3 cellular contexts compared by ENCODE assay signal in the genomic region with DNA sequence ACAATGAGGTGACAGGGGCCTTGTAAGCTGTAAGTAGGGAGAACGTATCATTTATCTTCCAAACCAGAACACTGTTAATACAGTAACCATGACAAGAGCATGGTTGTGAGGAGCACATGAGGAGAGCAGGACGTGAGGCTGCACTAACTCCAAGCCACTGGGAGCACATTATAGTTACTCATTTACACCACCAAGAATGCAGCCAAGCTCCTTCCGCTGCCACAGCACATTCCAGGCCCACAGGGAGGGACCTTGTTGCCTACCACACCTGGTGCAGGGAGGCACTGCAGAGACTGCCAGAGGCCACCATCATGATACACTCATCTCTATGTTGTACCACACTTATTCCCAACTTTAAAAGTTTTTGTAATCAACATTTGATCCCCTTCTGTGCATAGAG.
A peak's percentile ranks its signal among the peaks of the same experiment; 100 is the strongest.
TF ChIP-seq lines count a peak whose summit lies in the region.

No MANE protein-coding gene starts in this region.

TF ChIP-seq in WTC11, 78 proteins besides CTCF, POLR2A, EP300 and RAD21:
- TF ChIP-seq TCF7 (CRISPR knock-in tag; IDR thresholded peaks at IDR 0.05; ENCODE audit: low read depth) = peak; percentile 26; the same call in 1 of the 2 replicates
- no peak for TF ChIP-seq AR (CRISPR knock-in tag; IDR thresholded peaks at IDR 0.05)
TF ChIP-seq in WTC11: peak in this region for 1.

TF ChIP-seq in endothelial cell of umbilical vein, 7 proteins besides CTCF, POLR2A, EP300 and RAD21:
- TF ChIP-seq POLR2AphosphoS5 (IDR thresholded peaks at IDR 0.05; ENCODE audit: insufficient read depth, low read depth, low read length) = no peak
- TF ChIP-seq GATA2 (IDR thresholded peaks at IDR 0.05; ENCODE audit: insufficient read depth, insufficient read length, low read depth, low read length) = no peak
- no peak for TF ChIP-seq MAX (IDR thresholded peaks at IDR 0.05; ENCODE audit: insufficient read depth, insufficient read length)
- no peak for TF ChIP-seq EZH2 (IDR thresholded peaks at IDR 0.05; ENCODE audit: borderline replicate concordance, low read depth, low read length, severe bottlenecking)
- no peak for TF ChIP-seq FOS (IDR thresholded peaks at IDR 0.05; ENCODE audit: borderline replicate concordance, insufficient read depth, low read length)
- TF ChIP-seq JUN (IDR thresholded peaks at IDR 0.05; ENCODE audit: borderline replicate concordance, insufficient read depth, insufficient read length, low read depth) = no peak
TF ChIP-seq in endothelial cell of umbilical vein: peak in this region for 0.

TF ChIP-seq in GM23338, 12 proteins besides CTCF, POLR2A, EP300 and RAD21:
- TF ChIP-seq JUNB (IDR thresholded peaks at IDR 0.05; ENCODE audit: unreplicated experiment) (no peak), POLR2AphosphoS5 (IDR thresholded peaks at IDR 0.05; ENCODE audit: low read depth) (no peak), ZNF114 (CRISPR knock-in tag; IDR thresholded peaks at IDR 0.05) (no peak), EZH2 (IDR thresholded peaks at IDR 0.05; ENCODE audit: low read depth, unreplicated experiment) (no peak), CREB1 (CRISPR knock-in tag; IDR thresholded peaks at IDR 0.05; ENCODE audit: low read depth) (no peak), ETS1 (IDR thresholded peaks at IDR 0.05) (no peak), ZNF331 (CRISPR knock-in tag; IDR thresholded peaks at IDR 0.05; ENCODE audit: low read depth) (no peak), EZH2phosphoT487 (IDR thresholded peaks at IDR 0.05; ENCODE audit: unreplicated experiment) (no peak), STAT1 (IDR thresholded peaks at IDR 0.05; ENCODE audit: unreplicated experiment) (no peak), NANOG (IDR thresholded peaks at IDR 0.05; ENCODE audit: borderline replicate concordance) (no peak)
- TF ChIP-seq, protein P1, sequence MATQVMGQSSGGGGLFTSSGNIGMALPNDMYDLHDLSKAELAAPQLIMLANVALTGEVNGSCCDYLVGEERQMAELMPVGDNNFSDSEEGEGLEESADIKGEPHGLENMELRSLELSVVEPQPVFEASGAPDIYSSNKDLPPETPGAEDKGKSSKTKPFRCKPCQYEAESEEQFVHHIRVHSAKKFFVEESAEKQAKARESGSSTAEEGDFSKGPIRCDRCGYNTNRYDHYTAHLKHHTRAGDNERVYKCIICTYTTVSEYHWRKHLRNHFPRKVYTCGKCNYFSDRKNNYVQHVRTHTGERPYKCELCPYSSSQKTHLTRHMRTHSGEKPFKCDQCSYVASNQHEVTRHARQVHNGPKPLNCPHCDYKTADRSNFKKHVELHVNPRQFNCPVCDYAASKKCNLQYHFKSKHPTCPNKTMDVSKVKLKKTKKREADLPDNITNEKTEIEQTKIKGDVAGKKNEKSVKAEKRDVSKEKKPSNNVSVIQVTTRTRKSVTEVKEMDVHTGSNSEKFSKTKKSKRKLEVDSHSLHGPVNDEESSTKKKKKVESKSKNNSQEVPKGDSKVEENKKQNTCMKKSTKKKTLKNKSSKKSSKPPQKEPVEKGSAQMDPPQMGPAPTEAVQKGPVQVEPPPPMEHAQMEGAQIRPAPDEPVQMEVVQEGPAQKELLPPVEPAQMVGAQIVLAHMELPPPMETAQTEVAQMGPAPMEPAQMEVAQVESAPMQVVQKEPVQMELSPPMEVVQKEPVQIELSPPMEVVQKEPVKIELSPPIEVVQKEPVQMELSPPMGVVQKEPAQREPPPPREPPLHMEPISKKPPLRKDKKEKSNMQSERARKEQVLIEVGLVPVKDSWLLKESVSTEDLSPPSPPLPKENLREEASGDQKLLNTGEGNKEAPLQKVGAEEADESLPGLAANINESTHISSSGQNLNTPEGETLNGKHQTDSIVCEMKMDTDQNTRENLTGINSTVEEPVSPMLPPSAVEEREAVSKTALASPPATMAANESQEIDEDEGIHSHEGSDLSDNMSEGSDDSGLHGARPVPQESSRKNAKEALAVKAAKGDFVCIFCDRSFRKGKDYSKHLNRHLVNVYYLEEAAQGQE (IDR thresholded peaks at IDR 0.05; ENCODE audit: unreplicated experiment) = no peak
- TF ChIP-seq, protein P2, sequence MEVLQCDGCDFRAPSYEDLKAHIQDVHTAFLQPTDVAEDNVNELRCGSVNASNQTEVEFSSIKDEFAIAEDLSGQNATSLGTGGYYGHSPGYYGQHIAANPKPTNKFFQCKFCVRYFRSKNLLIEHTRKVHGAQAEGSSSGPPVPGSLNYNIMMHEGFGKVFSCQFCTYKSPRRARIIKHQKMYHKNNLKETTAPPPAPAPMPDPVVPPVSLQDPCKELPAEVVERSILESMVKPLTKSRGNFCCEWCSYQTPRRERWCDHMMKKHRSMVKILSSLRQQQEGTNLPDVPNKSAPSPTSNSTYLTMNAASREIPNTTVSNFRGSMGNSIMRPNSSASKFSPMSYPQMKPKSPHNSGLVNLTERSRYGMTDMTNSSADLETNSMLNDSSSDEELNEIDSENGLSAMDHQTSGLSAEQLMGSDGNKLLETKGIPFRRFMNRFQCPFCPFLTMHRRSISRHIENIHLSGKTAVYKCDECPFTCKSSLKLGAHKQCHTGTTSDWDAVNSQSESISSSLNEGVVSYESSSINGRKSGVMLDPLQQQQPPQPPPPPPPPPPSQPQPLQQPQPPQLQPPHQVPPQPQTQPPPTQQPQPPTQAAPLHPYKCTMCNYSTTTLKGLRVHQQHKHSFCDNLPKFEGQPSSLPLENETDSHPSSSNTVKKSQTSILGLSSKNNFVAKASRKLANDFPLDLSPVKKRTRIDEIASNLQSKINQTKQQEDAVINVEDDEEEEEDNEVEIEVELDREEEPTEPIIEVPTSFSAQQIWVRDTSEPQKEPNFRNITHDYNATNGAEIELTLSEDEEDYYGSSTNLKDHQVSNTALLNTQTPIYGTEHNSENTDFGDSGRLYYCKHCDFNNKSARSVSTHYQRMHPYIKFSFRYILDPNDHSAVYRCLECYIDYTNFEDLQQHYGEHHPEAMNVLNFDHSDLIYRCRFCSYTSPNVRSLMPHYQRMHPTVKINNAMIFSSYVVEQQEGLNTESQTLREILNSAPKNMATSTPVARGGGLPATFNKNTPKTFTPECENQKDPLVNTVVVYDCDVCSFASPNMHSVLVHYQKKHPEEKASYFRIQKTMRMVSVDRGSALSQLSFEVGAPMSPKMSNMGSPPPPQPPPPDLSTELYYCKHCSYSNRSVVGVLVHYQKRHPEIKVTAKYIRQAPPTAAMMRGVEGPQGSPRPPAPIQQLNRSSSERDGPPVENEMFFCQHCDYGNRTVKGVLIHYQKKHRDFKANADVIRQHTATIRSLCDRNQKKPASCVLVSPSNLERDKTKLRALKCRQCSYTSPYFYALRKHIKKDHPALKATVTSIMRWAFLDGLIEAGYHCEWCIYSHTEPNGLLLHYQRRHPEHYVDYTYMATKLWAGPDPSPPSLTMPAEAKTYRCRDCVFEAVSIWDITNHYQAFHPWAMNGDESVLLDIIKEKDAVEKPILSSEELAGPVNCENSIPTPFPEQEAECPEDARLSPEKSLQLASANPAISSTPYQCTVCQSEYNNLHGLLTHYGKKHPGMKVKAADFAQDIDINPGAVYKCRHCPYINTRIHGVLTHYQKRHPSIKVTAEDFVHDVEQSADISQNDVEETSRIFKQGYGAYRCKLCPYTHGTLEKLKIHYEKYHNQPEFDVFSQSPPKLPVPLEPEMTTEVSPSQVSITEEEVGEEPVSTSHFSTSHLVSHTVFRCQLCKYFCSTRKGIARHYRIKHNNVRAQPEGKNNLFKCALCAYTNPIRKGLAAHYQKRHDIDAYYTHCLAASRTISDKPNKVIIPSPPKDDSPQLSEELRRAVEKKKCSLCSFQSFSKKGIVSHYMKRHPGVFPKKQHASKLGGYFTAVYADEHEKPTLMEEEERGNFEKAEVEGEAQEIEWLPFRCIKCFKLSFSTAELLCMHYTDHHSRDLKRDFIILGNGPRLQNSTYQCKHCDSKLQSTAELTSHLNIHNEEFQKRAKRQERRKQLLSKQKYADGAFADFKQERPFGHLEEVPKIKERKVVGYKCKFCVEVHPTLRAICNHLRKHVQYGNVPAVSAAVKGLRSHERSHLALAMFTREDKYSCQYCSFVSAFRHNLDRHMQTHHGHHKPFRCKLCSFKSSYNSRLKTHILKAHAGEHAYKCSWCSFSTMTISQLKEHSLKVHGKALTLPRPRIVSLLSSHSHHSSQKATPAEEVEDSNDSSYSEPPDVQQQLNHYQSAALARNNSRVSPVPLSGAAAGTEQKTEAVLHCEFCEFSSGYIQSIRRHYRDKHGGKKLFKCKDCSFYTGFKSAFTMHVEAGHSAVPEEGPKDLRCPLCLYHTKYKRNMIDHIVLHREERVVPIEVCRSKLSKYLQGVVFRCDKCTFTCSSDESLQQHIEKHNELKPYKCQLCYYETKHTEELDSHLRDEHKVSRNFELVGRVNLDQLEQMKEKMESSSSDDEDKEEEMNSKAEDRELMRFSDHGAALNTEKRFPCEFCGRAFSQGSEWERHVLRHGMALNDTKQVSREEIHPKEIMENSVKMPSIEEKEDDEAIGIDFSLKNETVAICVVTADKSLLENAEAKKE (CRISPR knock-in tag; IDR thresholded peaks at IDR 0.05) = no peak
